ENCODE assay signal across 8 cellular contexts in genomic region chr20:17536944-17537444, GRCh38. TPM values are rescaled to one million over a fixed set of nuclear protein-coding genes. Genes with fewer than 3 reads are reported as not detected.
DNase-seq lines count a peak whose midpoint lies in the region; ATAC-seq, FAIRE-seq and TF ChIP-seq lines count a peak whose summit lies in the region.

No MANE protein-coding gene starts in this region.

- no peak for DNase-seq in AG09309 (ENCODE audit: low read depth)
- DNase-seq in NCI-H2227 (lab: John Stamatoyannopoulos, UW; ENCODE audit: unreplicated experiment): peak; percentile 56
- peak; percentile 80 for DNase-seq in WERI-Rb-1
- peak; percentile 68 for DNase-seq in bronchial epithelial cell (ENCODE audit: low read depth)
- DNase-seq in left colon: peak; percentile 58 to 73
- DNase-seq in stimulated activated CD4-positive, alpha-beta T cell treated with anti-CD3 and anti-CD28 coated beads, Interleukin-4, amount 100 ng/mL, for 4 hours: peak; percentile 29 to 54

- intact Hi-C loops in left colon (cut with DNase I, micrococcal nuclease): loop anchor here (5.0 to 10.0 kb wide), 3 partner anchors 65 to 80 kb away; no protein-coding TSS in a partner anchor

- FAIRE-seq in bronchial epithelial cell (lab: Jason Lieb, UNC): no peak

- TF ChIP-seq CTCF in AG09309 (IDR thresholded peaks at IDR 0.05; ENCODE audit: control insufficient read depth, insufficient read depth, low read depth, low read length, missing control alignments): peak; percentile 92
- peak; percentile 87 for TF ChIP-seq CTCF in WERI-Rb-1 (IDR thresholded peaks at IDR 0.05; ENCODE audit: low read depth, low read length)
- TF ChIP-seq CTCF in bronchial epithelial cell (IDR thresholded peaks at IDR 0.05; ENCODE audit: insufficient read depth, low read length, severe bottlenecking): peak; percentile 89

- no peaks in the 10 kb centered on the region for H3K27me3 ChIP-seq in WERI-Rb-1 (ENCODE audit: insufficient read depth, low read depth, severe bottlenecking)
- no peaks in the 10 kb centered on the region for H3K27me3 ChIP-seq in bronchial epithelial cell (ENCODE audit: control insufficient read depth, insufficient read depth, low read length)

- ATAC-seq in GM18861 (IDR thresholded peaks at IDR 0.05; ENCODE audit: unreplicated experiment): peak; percentile 85
- ATAC-seq in HG03135 (IDR thresholded peaks at IDR 0.05; ENCODE audit: unreplicated experiment): peak; percentile 88
- ATAC-seq in left colon: peak; percentile 95

- H3K4me3 ChIP-seq in AG09309 (ENCODE audit: control insufficient read depth, low read depth, low read length) (no peak overlapping the region), WERI-Rb-1 (ENCODE audit: low read depth, low read length) (no peak overlapping the region), bronchial epithelial cell (ENCODE audit: low read depth, low read length) (no peak overlapping the region)

- H3K27ac ChIP-seq in WERI-Rb-1: no peak overlapping the region

- H3K36me3 ChIP-seq in WERI-Rb-1: no peaks in the 10 kb centered on the region
- no peaks in the 10 kb centered on the region for H3K36me3 ChIP-seq in bronchial epithelial cell (ENCODE audit: control insufficient read depth, insufficient read depth, low read length)

- no peaks in the 10 kb centered on the region for H3K9me3 ChIP-seq in WERI-Rb-1 (ENCODE audit: severe bottlenecking)

RNA-seq across cellular contexts. Expression of gene BFSP1, which starts 5.8 kb away (rescaled TPM):
- total RNA-seq in bronchial epithelial cell (2.9 and 3.6 TPM in 2 replicates), left colon (under 1 TPM; 0.20 to 0.34 TPM)

RNA-seq across cellular contexts. Expression of gene DSTN, which starts 32.9 kb away (rescaled TPM):
- total RNA-seq in bronchial epithelial cell (149 and 200 TPM in 2 replicates), left colon (100 to 1,000 TPM; 266 to 374 TPM)
